Comparison of ENCODE assay signal across 13 cellular contexts in the genomic region with DNA sequence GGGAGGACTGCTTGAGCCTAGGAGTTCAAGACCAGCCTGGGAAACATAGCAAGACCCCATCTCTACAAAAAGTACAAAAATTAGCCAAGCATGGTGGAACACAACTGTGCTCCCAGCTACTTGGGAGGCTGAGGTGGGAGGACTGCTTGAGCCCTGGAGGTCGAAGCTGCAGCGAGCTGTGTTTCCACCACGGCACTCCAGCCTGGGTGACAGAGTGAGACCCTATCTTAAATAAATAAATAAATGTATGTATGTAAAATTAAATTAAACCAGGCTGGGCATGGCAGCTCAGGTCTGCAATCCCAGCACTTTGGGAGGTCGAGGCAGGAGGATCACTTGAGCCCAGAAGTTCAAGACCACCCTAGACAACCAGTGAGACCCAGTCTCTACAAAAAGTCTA. TPM values are rescaled to one million over a fixed set of nuclear protein-coding genes. Genes with fewer than 3 reads are reported as not detected.
DNase-seq lines count a peak whose midpoint lies in the region; TF ChIP-seq lines count a peak whose summit lies in the region.
"Not testable (repeated sequence)": the region's sequence is repeated elsewhere in the genome, so short reads cannot be mapped to it uniquely, and the experiment has no call there.
"Had no signal": no experiment of that assay in that cellular context is flagged by ENCODE, and none has a peak within 500 bp of the region (broad histone marks: within the 10 kb centered on the region; RNA-seq: fewer than 3 reads in every experiment).

No MANE protein-coding gene starts in this region.

- not testable (repeated sequence) for H3K27ac Mint-ChIP-seq in chondrocyte (ENCODE audit: unreplicated experiment)

- H3K27me3 Mint-ChIP-seq in chondrocyte (ENCODE audit: low read depth) = not testable (repeated sequence)

- peak; percentile 6 for DNase-seq in chondrocyte (ENCODE audit: low spot score)
- peak; percentile 65 for DNase-seq in cardiac septum (ENCODE audit: low spot score)
- peak; percentile 36 for DNase-seq in posterior vena cava (ENCODE audit: low spot score)
- peak; percentile 23 for DNase-seq in spleen

- not testable (repeated sequence) for H3K4me1 ChIP-seq in spleen

- TF ChIP-seq POLR2A in spleen (IDR thresholded peaks at IDR 0.05) = not testable (repeated sequence)

- peaks cover 0 to 84% (median 23%) of the 10 kb centered on the region in 6 donors for H3K36me3 ChIP-seq in spleen

- peaks cover 35% of the 10 kb centered on the region for H3K36me3 Mint-ChIP-seq in chondrocyte (ENCODE audit: low read depth)

- H3K9me3 ChIP-seq in spleen = not testable (repeated sequence)

- H3K27ac ChIP-seq in spleen = not testable (repeated sequence)

- WGBS in spleen, 5 donors = 92 to 100% (median 96%) methylated on average over 4 of the region's 4 CpGs

- not testable (repeated sequence) for H3K27me3 ChIP-seq in spleen (replicated peaks in 1 of 7)

- not testable (repeated sequence) for H3K4me3 ChIP-seq in spleen

- H3K4me3 Mint-ChIP-seq in chondrocyte (ENCODE audit: unreplicated experiment) = not testable (repeated sequence)

- intact Hi-C loops in cardiac septum (cut with DNase I); posterior vena cava (cut with DNase I); spleen (cut with DNase I; ENCODE audit: low total_unique reads): not testable (repeated sequence)

- peaks cover 15% of the 10 kb centered on the region for H3K9me3 Mint-ChIP-seq in chondrocyte (ENCODE audit: low read depth)

- H3K4me1 Mint-ChIP-seq in chondrocyte (ENCODE audit: low read depth) = not testable (repeated sequence)

- not testable (repeated sequence) for TF ChIP-seq CTCF in chondrocyte (IDR thresholded peaks at IDR 0.05); spleen (IDR thresholded peaks at IDR 0.05 in 8 of 11, conservative IDR thresholded peaks at IDR 0.05 in 3 of 11)

RNA-seq across cellular contexts. Expression of a gene that starts 28.3 kb away (rescaled TPM):
- total RNA-seq in chondrocyte = not detected in 3 replicates
- not detected for total RNA-seq in cardiac septum
- under 1 TPM; 0.19 to 0.42 TPM for total RNA-seq in posterior vena cava
- total RNA-seq in spleen = 1 to 10 TPM in 3 of 7 donors, under 1 TPM in 1, not detected in 3; 0.44 to 2.5 (median 2.2) TPM
- polyA plus RNA-seq in spleen = 1 to 10 TPM in 2 of 3 donors, under 1 TPM in 1; 0.29 to 2.2 (median 1.6) TPM
- total RNA-seq: CD4-positive, CD25-positive, alpha-beta regulatory T cell; Daoy; G401; GM12878 had no signal
- polyA plus RNA-seq: CD14-positive monocyte; CD4-positive, alpha-beta memory T cell; CD8-positive, alpha-beta memory T cell; GM12878 had no signal

RNA-seq across cellular contexts. Expression of a gene that starts 30.4 kb away (rescaled TPM):
- total RNA-seq in chondrocyte (not detected in 3 replicates), cardiac septum (0.24 TPM), posterior vena cava (1 to 10 TPM in 1 of 2 donors, under 1 TPM in 1; 0.24 to 1.7 TPM), spleen (10 to 100 TPM in 6 of 7 donors, 1 to 10 TPM in 1; 9.6 to 46.6 (median 23.0) TPM)
- polyA plus RNA-seq in spleen = 10 to 100 TPM; 10.5 to 19.5 (median 15.7) TPM
- total RNA-seq: A673, Daoy, G401 had no signal
- polyA plus RNA-seq: AG04450 had no signal

Comparison
In these comparisons a context has a peak if more than half of its experiments do, and no peak if none do; other contexts are left out.
1. DNase-seq: peak in every context shown above with its lines; median percentile 65 in cardiac septum; 36 in posterior vena cava; 23 in spleen; 6 in chondrocyte.